ENCODE assay signal across 8 cellular contexts in the genomic region with DNA sequence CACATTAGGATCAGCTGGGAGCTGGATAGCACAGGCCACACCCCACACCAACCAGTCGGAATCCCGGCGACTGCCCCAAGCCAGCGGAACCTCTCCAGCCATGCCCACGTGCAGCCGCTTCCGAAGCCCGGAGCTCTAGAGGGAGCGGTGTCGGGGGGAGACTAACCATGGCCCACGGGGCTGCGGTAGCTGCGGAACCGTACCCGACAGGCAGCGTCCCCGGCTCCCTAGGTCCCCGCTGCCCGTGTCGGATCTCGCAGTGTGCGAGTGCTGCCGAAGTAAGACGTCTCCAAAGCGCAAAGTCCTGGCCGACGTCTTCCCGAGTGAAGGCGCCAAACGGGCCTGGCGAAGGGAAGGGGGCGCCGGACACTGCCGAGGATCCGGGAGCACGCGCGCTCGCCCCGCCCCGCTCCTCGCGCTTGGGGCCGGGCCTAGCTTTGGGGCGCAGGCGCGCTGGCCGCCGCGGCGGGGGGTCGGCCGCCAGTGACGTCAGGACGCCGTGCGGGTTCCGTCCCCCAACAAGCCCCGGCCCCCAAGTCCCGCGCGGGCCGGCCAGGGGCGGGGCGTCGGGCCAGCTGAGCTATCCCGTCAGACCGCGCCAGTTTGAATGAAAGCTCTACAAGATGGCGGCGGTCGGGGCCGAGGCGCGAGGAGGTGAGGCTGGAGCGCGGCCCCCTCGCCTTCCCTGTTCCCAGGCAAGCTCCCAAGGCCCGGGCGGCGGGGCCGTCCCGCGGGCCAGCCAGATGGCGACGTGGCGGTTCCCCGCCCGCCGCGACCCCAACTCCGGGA. TPM values are rescaled to one million over a fixed set of nuclear protein-coding genes. Genes with fewer than 3 reads are reported as not detected.
A peak's percentile ranks its signal among the peaks of the same experiment; 100 is the strongest.
DNase-seq lines count a peak whose midpoint lies in the region; ATAC-seq, FAIRE-seq and TF ChIP-seq lines count a peak whose summit lies in the region.

A gene with protein sequence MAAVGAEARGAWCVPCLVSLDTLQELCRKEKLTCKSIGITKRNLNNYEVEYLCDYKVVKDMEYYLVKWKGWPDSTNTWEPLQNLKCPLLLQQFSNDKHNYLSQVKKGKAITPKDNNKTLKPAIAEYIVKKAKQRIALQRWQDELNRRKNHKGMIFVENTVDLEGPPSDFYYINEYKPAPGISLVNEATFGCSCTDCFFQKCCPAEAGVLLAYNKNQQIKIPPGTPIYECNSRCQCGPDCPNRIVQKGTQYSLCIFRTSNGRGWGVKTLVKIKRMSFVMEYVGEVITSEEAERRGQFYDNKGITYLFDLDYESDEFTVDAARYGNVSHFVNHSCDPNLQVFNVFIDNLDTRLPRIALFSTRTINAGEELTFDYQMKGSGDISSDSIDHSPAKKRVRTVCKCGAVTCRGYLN (plus strand): TSS at position 601 of the 789 bp plus-strand sequence. CDS start 23 bp downstream, at position 624.

- peak within 1 kb of the TSS; percentile 48; the same call in 1 of the 2 replicates for H2AK5ac ChIP-seq in IMR-90 (ENCODE audit: low read depth, low read length)

- H3K79me2 ChIP-seq in OCI-LY7 (ENCODE audit: insufficient read depth, low read depth, low read length): peaks cover 64% of the 10 kb centered on the region
- peaks cover 55% of the 10 kb centered on the region for H3K79me2 ChIP-seq in endothelial cell of umbilical vein (ENCODE audit: control insufficient read depth, insufficient read depth, low read length)

- peak within 1 kb of the TSS; percentile 83 for H2BK5ac ChIP-seq in IMR-90 (ENCODE audit: low read depth, low read length, poor library complexity, severe bottlenecking)

- TF ChIP-seq POLR2A in IMR-90 (IDR thresholded peaks at IDR 0.05; ENCODE audit: low read depth, low read length) (peak; percentile 91), endothelial cell of umbilical vein (IDR thresholded peaks at IDR 0.05; ENCODE audit: low read depth, low read length) (peak; percentile 88)

- peaks cover 34 to 48% of the 10 kb centered on the region in 2 experiments for H3K79me1 ChIP-seq in IMR-90 (ENCODE audit: low read depth in 1 of 2, low read length in 2 of 2)

- H3K27ac ChIP-seq in IMR-90 (ENCODE audit: insufficient read depth, low read length) (peak within 1 kb of the TSS; percentile 79), OCI-LY7 (ENCODE audit: low read depth, low read length, poor library complexity, severe bottlenecking) (peak within 1 kb of the TSS; percentile 61), endothelial cell of umbilical vein (ENCODE audit: insufficient read depth, low read depth, low read length) (peak within 1 kb of the TSS; percentile 69)

- DNase-seq in DMS 273 treated with DMSO at 0.1 percent for 48 hours (lab: John Stamatoyannopoulos, UW) (peak; percentile 55), IMR-90 (peak; percentile 91), OCI-LY7 (ENCODE audit: low spot score) (peak; percentile 96), activated T-cell treated with anti-CD3 and anti-CD28 coated beads for 1 hour (ENCODE audit: low read depth) (peak; percentile 83), endothelial cell of umbilical vein (ENCODE audit: low read depth, low spot score) (peak; percentile 98), middle frontal gyrus (ENCODE audit: extremely low spot score, low spot score) (peak; percentile 92)
- peak; percentile 85 to 86 for DNase-seq in stimulated activated CD8-positive, alpha-beta memory T cell treated with anti-CD3 and anti-CD28 coated beads, Interleukin-2, amount 100 ng/mL, for 1 hour (ENCODE audit: low read depth in 2 of 2)

- peak within 1 kb of the TSS; percentile 95 for H3K4me2 ChIP-seq in IMR-90 (ENCODE audit: low read depth, low read length)
- peak within 1 kb of the TSS; percentile 92 for H3K4me2 ChIP-seq in OCI-LY7 (ENCODE audit: low read length)
- peak within 1 kb of the TSS; percentile 93 for H3K4me2 ChIP-seq in endothelial cell of umbilical vein (ENCODE audit: insufficient read depth, low read length)

- peak within 1 kb of the TSS; percentile 100 for H2AFZ ChIP-seq in IMR-90 (replicated peaks; ENCODE audit: low read length, poor library complexity)
- H2AFZ ChIP-seq in OCI-LY7 (ENCODE audit: low read length): peak within 1 kb of the TSS; percentile 80
- peak within 1 kb of the TSS; percentile 85 for H2AFZ ChIP-seq in endothelial cell of umbilical vein (ENCODE audit: low read depth, low read length)

- H2BK120ac ChIP-seq in IMR-90 (ENCODE audit: low read depth, low read length): peak within 1 kb of the TSS; percentile 58

- 0 out of 2 replicates have a peak, but pooled peaks have one; percentile 0 for TF ChIP-seq RAD21 in IMR-90 (IDR thresholded peaks at IDR 0.05; ENCODE audit: low read length)

- POLR2A ChIA-PET in IMR-90 (lab: Charles Lee; ENCODE audit: unreplicated experiment) (no interaction called here), OCI-LY7 (lab: Charles Lee) (interaction anchor here (0.6 to 4.0 kb wide), 12 partner anchors 9 to 285 kb away, joined by 3 to 23 read pairs (median 5); a partner anchor contains a TSS), endothelial cell of umbilical vein (lab: Charles Lee) (interaction anchor here (0.6 to 1.7 kb wide), 3 partner anchors 41 to 290 kb away, joined by 3 to 8 read pairs (median 5); a partner anchor contains a TSS)

- 0% methylated on average over 46 of the region's 92 CpGs; no CpG with 5 or more reads in 1 of the 2 experiments for WGBS in IMR-90 (ENCODE audit: extremely low coverage in 2 of 2, insufficient read length in 1 of 2), 2 experiments

- H3K18ac ChIP-seq in IMR-90 (ENCODE audit: low read depth, low read length): peak within 1 kb of the TSS; percentile 31; the same call in 1 of the 2 replicates

- ATAC-seq in GM21529 (IDR thresholded peaks at IDR 0.05; ENCODE audit: unreplicated experiment) (peak; percentile 87), IMR-90 (ENCODE audit: low read depth) (peak; percentile 93)

- H3K27me3 ChIP-seq in IMR-90 (ENCODE audit: control insufficient read depth, insufficient read depth, low read length) (no peaks in the 10 kb centered on the region), endothelial cell of umbilical vein (ENCODE audit: control insufficient read depth in 2 of 2, insufficient read depth in 2 of 2, low read length in 2 of 2) (no peaks in the 10 kb centered on the region)

- H3K9me2 ChIP-seq in OCI-LY7 (ENCODE audit: insufficient read depth, low read length): no peaks in the 10 kb centered on the region

- intact Hi-C loops in IMR-90 (cut with micrococcal nuclease) (loop anchor here (10.0 kb wide), 1 partner anchor 226 kb away; no protein-coding TSS in a partner anchor), OCI-LY7 (cut with micrococcal nuclease; ENCODE audit: unreplicated experiment) (loop anchor here (1.0 to 5.0 kb wide), 4 partner anchors 40 to 276 kb away; a partner anchor contains a TSS), endothelial cell of umbilical vein (cut with micrococcal nuclease) (loop anchor here (1.0 to 10.0 kb wide), 6 partner anchors 40 to 290 kb away; a partner anchor contains a TSS)

- CTCF ChIA-PET in IMR-90 (lab: Yijun Ruan, JAX): interaction anchor here (1.1 to 1.3 kb wide), 2 partner anchors 11 to 22 kb away, joined by 3 read pairs; no protein-coding TSS in a partner anchor
- CTCF ChIA-PET in OCI-LY7 (lab: Charles Lee; ENCODE audit: unreplicated experiment): interaction anchor here (0.5 to 1.5 kb wide), 7 partner anchors 17 to 375 kb away, joined by 3 to 7 read pairs (median 4); a partner anchor contains a TSS
- CTCF ChIA-PET in endothelial cell of umbilical vein (lab: Charles Lee): interaction anchor here (0.8 to 2.7 kb wide), 7 partner anchors 10 to 290 kb away, joined by 3 to 16 read pairs (median 4); a partner anchor contains a TSS

- peaks cover 11% of the 10 kb centered on the region for H3K4me1 ChIP-seq in IMR-90 (ENCODE audit: control insufficient read depth, insufficient read depth, low read length)
- H3K4me1 ChIP-seq in OCI-LY7 (ENCODE audit: insufficient read depth, low read length, poor library complexity, severe bottlenecking): peaks cover 42% of the 10 kb centered on the region
- peaks cover 20% of the 10 kb centered on the region for H3K4me1 ChIP-seq in endothelial cell of umbilical vein (ENCODE audit: control insufficient read depth, extremely low read depth, insufficient read depth, low read length)

- in situ Hi-C loops in IMR-90 (cut with MboI; ENCODE audit: low sequenced_read_pairs): no loop called here

- no peaks in the 10 kb centered on the region for H3K36me3 ChIP-seq in IMR-90 (ENCODE audit: control insufficient read depth, insufficient read depth, low read length)
- peaks cover 37% of the 10 kb centered on the region for H3K36me3 ChIP-seq in OCI-LY7 (ENCODE audit: insufficient read depth, low read length)
- no peaks in the 10 kb centered on the region for H3K36me3 ChIP-seq in endothelial cell of umbilical vein (ENCODE audit: control insufficient read depth in 2 of 2, extremely low read depth in 1 of 2, insufficient read depth in 2 of 2, low read length in 2 of 2)

- TF ChIP-seq CTCF in IMR-90 (conservative IDR thresholded peaks at IDR 0.05; ENCODE audit: low read depth, low read length): 0 out of 2 replicates have a peak, but pooled peaks have one; percentile 1
- TF ChIP-seq CTCF in OCI-LY7 (conservative IDR thresholded peaks at IDR 0.05; ENCODE audit: low read length): no peak
- no peak for TF ChIP-seq CTCF in endothelial cell of umbilical vein (IDR thresholded peaks at IDR 0.05; ENCODE audit: extremely low read depth in 1 of 2, insufficient read depth in 1 of 2, low read depth in 1 of 2, low read length in 2 of 2)

- dilution Hi-C loops in IMR-90 (cut with HindIII; ENCODE audit: low sequenced_read_pairs, unreplicated experiment) (no loop called here), endothelial cell of umbilical vein (cut with MboI; ENCODE audit: extremely low pct_ligation_motif_present, low sequenced_read_pairs) (no loop called here)

- H3K23ac ChIP-seq in IMR-90 (ENCODE audit: low read depth, low read length): peak within 1 kb of the TSS; percentile 94

- FAIRE-seq in endothelial cell of umbilical vein (lab: Jason Lieb, UNC): peak; percentile 74

- peak within 1 kb of the TSS; percentile 67 for H3K56ac ChIP-seq in IMR-90 (ENCODE audit: extremely low read depth, insufficient read depth, low read length)

- H3K9me1 ChIP-seq in IMR-90 (ENCODE audit: insufficient read depth, low read length): peaks cover 12% of the 10 kb centered on the region
- no peaks in the 10 kb centered on the region for H3K9me1 ChIP-seq in endothelial cell of umbilical vein (replicated peaks; ENCODE audit: control insufficient read depth, extremely low read depth, insufficient read depth, low read length)

- peak within 1 kb of the TSS; percentile 99 for H2AK9ac ChIP-seq in IMR-90 (replicated peaks; ENCODE audit: low read depth, low read length, poor library complexity)

- H4K5ac ChIP-seq in IMR-90 (ENCODE audit: low read depth, low read length): peak within 1 kb of the TSS; percentile 67

- peak within 1 kb of the TSS; percentile 91 for H3K4me3 ChIP-seq in IMR-90 (ENCODE audit: insufficient read depth, low read depth, low read length)
- peak within 1 kb of the TSS; percentile 88 for H3K4me3 ChIP-seq in OCI-LY7 (ENCODE audit: low read depth, low read length, poor library complexity, severe bottlenecking)
- peak within 1 kb of the TSS; percentile 88 to 97 (median 90) for H3K4me3 ChIP-seq in endothelial cell of umbilical vein (replicated peaks in 1 of 3; ENCODE audit: insufficient read depth in 1 of 3, low read depth in 1 of 3, low read length in 3 of 3)

- peaks cover 9% of the 10 kb centered on the region; the same call in 1 of the 2 replicates for H4K20me1 ChIP-seq in IMR-90 (ENCODE audit: insufficient read depth, low read length)
- peaks cover 18% of the 10 kb centered on the region; the same call in 1 of the 2 replicates for H4K20me1 ChIP-seq in OCI-LY7 (ENCODE audit: insufficient read depth, low read length)
- H4K20me1 ChIP-seq in endothelial cell of umbilical vein (replicated peaks; ENCODE audit: control insufficient read depth, extremely low read depth, insufficient read depth, low read length): no peaks in the 10 kb centered on the region

- no peaks in the 10 kb centered on the region for H3K9me3 ChIP-seq in IMR-90 (ENCODE audit: control insufficient read depth, insufficient read depth, low read length)
- H3K9me3 ChIP-seq in OCI-LY7 (ENCODE audit: low read length): no peaks in the 10 kb centered on the region
- no peaks in the 10 kb centered on the region for H3K9me3 ChIP-seq in endothelial cell of umbilical vein (replicated peaks; ENCODE audit: control insufficient read depth, insufficient read depth, low read length)

- peak within 1 kb of the TSS; percentile 82 for H3K14ac ChIP-seq in IMR-90 (replicated peaks; ENCODE audit: low read depth, low read length)

- H4K91ac ChIP-seq in IMR-90 (ENCODE audit: insufficient read depth, low read depth, low read length): peak within 1 kb of the TSS; percentile 89

- H2BK15ac ChIP-seq in IMR-90 (ENCODE audit: low read depth, low read length): no peak within 1 kb of the TSS

- H2BK20ac ChIP-seq in IMR-90 (ENCODE audit: low read depth, low read length): no peak within 1 kb of the TSS

- peak within 1 kb of the TSS; percentile 82 for H3K9ac ChIP-seq in IMR-90 (ENCODE audit: low read depth, low read length)
- peak within 1 kb of the TSS; percentile 78 for H3K9ac ChIP-seq in endothelial cell of umbilical vein (replicated peaks; ENCODE audit: extremely low read depth, insufficient read depth, low read length)

- peak within 1 kb of the TSS; percentile 44 to 96 for H4K8ac ChIP-seq in IMR-90 (ENCODE audit: low read depth in 2 of 2, low read length in 2 of 2)

- peak within 1 kb of the TSS; percentile 80 for H3K4ac ChIP-seq in IMR-90 (ENCODE audit: low read depth, low read length)

- TSS peak; percentile 49 for BruUV-seq in IMR-90 (replicated peaks; lab: Mats Ljungman, UMichigan)
- BruUV-seq in OCI-LY7 (replicated peaks; lab: Mats Ljungman, UMichigan): no TSS peak
- TSS peak; percentile 73 for BruUV-seq in endothelial cell of umbilical vein (replicated peaks; lab: Mats Ljungman, UMichigan)

RNA-seq across cellular contexts. Expression of the gene that starts here (rescaled TPM):
- 14.5 and 23.3 TPM in 2 replicates for total RNA-seq in IMR-90 (2012; rRNA removed)
- polyA plus RNA-seq in IMR-90 (2012; rRNA removed): 3.6 and 5.3 TPM in 2 replicates
- polyA plus RNA-seq in IMR-90 (2012; cell fraction: cytosol; rRNA removed): 0.40 and 0.76 TPM in 2 replicates
- 0.23 and 2.1 TPM in 2 replicates for polyA plus RNA-seq in IMR-90 (2012; cell fraction: nucleus; rRNA removed; ENCODE audit: low replicate concordance)
- total RNA-seq in OCI-LY7 (2014; rRNA removed; shearing (Covaris generic)): 31.5 and 43.4 TPM in 2 replicates
- total RNA-seq in OCI-LY7 (2022): 58.0 and 58.2 TPM in 2 replicates
- total RNA-seq in endothelial cell of umbilical vein: 25.8 and 29.9 TPM in 2 replicates
- 4.8 and 5.7 TPM in 2 replicates for polyA plus RNA-seq in endothelial cell of umbilical vein
- 10.1 TPM in 2 replicates for polyA plus RNA-seq in endothelial cell of umbilical vein (2011; cell fraction: cytosol; rRNA removed)
- 5.4 and 9.9 TPM in 2 replicates for polyA plus RNA-seq in endothelial cell of umbilical vein (2011; cell fraction: nucleus; rRNA removed)
- polyA plus RNA-seq in endothelial cell of umbilical vein (2012): 14.3 and 24.5 TPM in 2 replicates
- polyA minus RNA-seq in endothelial cell of umbilical vein: 9.0 and 11.8 TPM in 2 replicates
- 12.8 TPM for polyA minus RNA-seq in endothelial cell of umbilical vein (2011; cell fraction: cytosol; rRNA and poly(A)+ RNA removed)
- polyA minus RNA-seq in endothelial cell of umbilical vein (2011; cell fraction: nucleus; rRNA and poly(A)+ RNA removed): 6.4 and 17.3 TPM in 2 replicates

Comparison
In these comparisons a context has a peak if more than half of its experiments do, and no peak if none do; other contexts are left out.
1. Peak in every context shown above with its lines: DNase-seq, ATAC-seq, H3K4me3 ChIP-seq and H3K27ac ChIP-seq.